In genomic region chr17:3974138-3974687, GRCh38 we compare ENCODE assay signal across 16 cellular contexts.
DNase-seq lines count a peak whose midpoint lies in the region; ATAC-seq, FAIRE-seq and TF ChIP-seq lines count a peak whose summit lies in the region.
"Had no signal": no experiment of that assay in that cellular context is flagged by ENCODE, and none has a peak within 500 bp of the region (broad histone marks: within the 10 kb centered on the region; RNA-seq: fewer than 3 reads in every experiment).

No MANE protein-coding gene starts in this region.

- DNase-seq in activated naive CD4-positive, alpha-beta T cell treated with anti-CD3 and anti-CD28 coated beads, Interleukin-2, amount 10 ng/mL, durations not matched to agents 7 days and 5 days = no peak
- no peak for DNase-seq in activated naive CD4-positive, alpha-beta T cell treated with Interleukin-2 at 50 U/mL for 16 hours
- DNase-seq in OCI-M2 (lab: John Stamatoyannopoulos, UW; ENCODE audit: unreplicated experiment) (peak; percentile 51), erythroblast (lab: John Stamatoyannopoulos, UW) (peak; percentile 19 to 54), NCI-H748 treated with DMSO at 0.1 percent for 48 hours (lab: John Stamatoyannopoulos, UW) (no peak), H54 (ENCODE audit: insufficient read length, low spot score) (no peak), SHP77 (lab: John Stamatoyannopoulos, UW) (no peak)
- DNase-seq in stimulated activated naive B cell treated with anti-CD40 and anti-IgM and Interleukin-4, amounts not matched to agents 10 μg/mL and 1 μg/mL and 100 μg/mL, for 72 hours = no peak
- DNase-seq: activated CD4-positive, alpha-beta T cell treated with anti-CD3 and anti-CD28 coated beads for 48 hours; adrenal gland; glutamatergic neuron; MM.1S; NCI-H2081 treated with DMSO at 0.1 percent for 48 hours; NCI-H526; T-helper 2 cell had no signal

- peaks cover 9% of the 10 kb centered on the region for H3K9me3 Mint-ChIP-seq in activated naive CD4-positive, alpha-beta T cell treated with anti-CD3 and anti-CD28 coated beads, Interleukin-2, amount 10 ng/mL, durations not matched to agents 7 days and 5 days
- H3K9me3 Mint-ChIP-seq in stimulated activated naive B cell treated with anti-CD40 and anti-IgM and Interleukin-4, amounts not matched to agents 10 μg/mL and 1 μg/mL and 100 μg/mL, for 72 hours = peaks cover 3 to 5% of the 10 kb centered on the region in 2 donors

- TF ChIP-seq POLR2A in erythroblast (IDR thresholded peaks at IDR 0.05; ENCODE audit: low read length) (no peak), H54 (IDR thresholded peaks at IDR 0.05; ENCODE audit: low read depth, low read length) (no peak)

- H3K36me3 Mint-ChIP-seq in activated naive CD4-positive, alpha-beta T cell treated with anti-CD3 and anti-CD28 coated beads, Interleukin-2, amount 10 ng/mL, durations not matched to agents 7 days and 5 days = peaks cover 6% of the 10 kb centered on the region
- H3K36me3 Mint-ChIP-seq in stimulated activated naive B cell treated with anti-CD40 and anti-IgM and Interleukin-4, amounts not matched to agents 10 μg/mL and 1 μg/mL and 100 μg/mL, for 72 hours = peaks cover 3 to 4% of the 10 kb centered on the region in 2 donors

- peaks cover 27% of the 10 kb centered on the region for H3K4me1 Mint-ChIP-seq in activated naive CD4-positive, alpha-beta T cell treated with anti-CD3 and anti-CD28 coated beads, Interleukin-2, amount 10 ng/mL, durations not matched to agents 7 days and 5 days
- peaks cover 34 to 43% of the 10 kb centered on the region in 2 donors for H3K4me1 Mint-ChIP-seq in stimulated activated naive B cell treated with anti-CD40 and anti-IgM and Interleukin-4, amounts not matched to agents 10 μg/mL and 1 μg/mL and 100 μg/mL, for 72 hours

- FAIRE-seq in H54 (lab: Jason Lieb, UNC) = no peak

- H3K27ac Mint-ChIP-seq in activated naive CD4-positive, alpha-beta T cell treated with anti-CD3 and anti-CD28 coated beads, Interleukin-2, amount 10 ng/mL, durations not matched to agents 7 days and 5 days = peak overlapping the region; percentile 1
- peak overlapping the region; percentile 48 for H3K27ac Mint-ChIP-seq in stimulated activated naive B cell treated with anti-CD40 and anti-IgM and Interleukin-4, amounts not matched to agents 10 μg/mL and 1 μg/mL and 100 μg/mL, for 72 hours

- CTCF ChIA-PET in activated naive CD4-positive, alpha-beta T cell treated with anti-CD3 and anti-CD28 coated beads, Interleukin-2, amount 10 ng/mL, durations not matched to agents 7 days and 5 days (lab: Charles Lee) = no interaction called here

- peaks cover 48% of the 10 kb centered on the region for H3K27me3 Mint-ChIP-seq in activated naive CD4-positive, alpha-beta T cell treated with anti-CD3 and anti-CD28 coated beads, Interleukin-2, amount 10 ng/mL, durations not matched to agents 7 days and 5 days
- peaks cover 0 to 4% of the 10 kb centered on the region in 2 donors for H3K27me3 Mint-ChIP-seq in stimulated activated naive B cell treated with anti-CD40 and anti-IgM and Interleukin-4, amounts not matched to agents 10 μg/mL and 1 μg/mL and 100 μg/mL, for 72 hours

- no peak overlapping the region for H3K4me3 Mint-ChIP-seq in activated naive CD4-positive, alpha-beta T cell treated with anti-CD3 and anti-CD28 coated beads, Interleukin-2, amount 10 ng/mL, durations not matched to agents 7 days and 5 days
- no peak overlapping the region for H3K4me3 Mint-ChIP-seq in stimulated activated naive B cell treated with anti-CD40 and anti-IgM and Interleukin-4, amounts not matched to agents 10 μg/mL and 1 μg/mL and 100 μg/mL, for 72 hours

- peak in 1 of 2 donors; percentile 22 for ATAC-seq in stimulated activated naive B cell treated with anti-CD40 and anti-IgM and Interleukin-4, amounts not matched to agents 10 μg/mL and 1 μg/mL and 100 μg/mL, for 72 hours (replicated peaks)
- ATAC-seq: Panc1 had no signal

Comparison
In these comparisons a context has a peak if more than half of its experiments do, and no peak if none do; other contexts are left out.
1. DNase-seq: peak in OCI-M2 (single experiment) and erythroblast (2 of 2); none in activated naive CD4-positive, alpha-beta T cell treated with anti-CD3 and anti-CD28 coated beads, Interleukin-2, amount 10 ng/mL, durations not matched to agents 7 days and 5 days (single experiment), activated naive CD4-positive, alpha-beta T cell treated with Interleukin-2 at 50 U/mL for 16 hours (single experiment), stimulated activated naive B cell treated with anti-CD40 and anti-IgM and Interleukin-4, amounts not matched to agents 10 μg/mL and 1 μg/mL and 100 μg/mL, for 72 hours (single experiment), NCI-H748 treated with DMSO at 0.1 percent for 48 hours (single experiment), H54 (single experiment) and SHP77 (0 of 2).